8 cellular contexts compared by ENCODE assay signal in genomic region chr1:180503274-180503862, GRCh38. TPM values are rescaled to one million over a fixed set of nuclear protein-coding genes. Genes with fewer than 3 reads are reported as not detected.
DNase-seq lines count a peak whose midpoint lies in the region; ATAC-seq and TF ChIP-seq lines count a peak whose summit lies in the region.

No MANE protein-coding gene starts in this region.

- H3K4me3 ChIP-seq in GM06990 (replicated peaks; ENCODE audit: low read depth, low read length) = peak overlapping the region; percentile 99
- peak overlapping the region; percentile 62 to 96 (median 92) for H3K4me3 ChIP-seq in fibroblast of lung (replicated peaks in 1 of 4; ENCODE audit: control extremely low read depth in 1 of 4, insufficient read depth in 1 of 4, low read depth in 3 of 4, low read length in 4 of 4)
- H3K4me3 ChIP-seq in ovary = peak overlapping the region; percentile 75

- TF ChIP-seq POLR2A in ovary (IDR thresholded peaks at IDR 0.05) = no peak

- H3K27me3 Mint-ChIP-seq in T-helper 17 cell = no peaks in the 10 kb centered on the region

- peak overlapping the region; percentile 94 for H3K27ac ChIP-seq in fibroblast of lung (ENCODE audit: insufficient read depth, low read length)
- peak overlapping the region; percentile 85 to 92 for H3K27ac ChIP-seq in ovary

- H3K4me3 Mint-ChIP-seq in T-helper 17 cell = peak overlapping the region; percentile 94

- ATAC-seq in HG03135 (IDR thresholded peaks at IDR 0.05; ENCODE audit: unreplicated experiment) = peak; percentile 1
- ATAC-seq in T-helper 17 cell = no peak
- ATAC-seq in GM21723 (IDR thresholded peaks at IDR 0.05; ENCODE audit: unreplicated experiment) = no peak

- peak overlapping the region; percentile 96 for H3K27ac Mint-ChIP-seq in T-helper 17 cell

- no peaks in the 10 kb centered on the region for H3K36me3 Mint-ChIP-seq in T-helper 17 cell (ENCODE audit: low read depth)

- H3K9me3 ChIP-seq in T-helper 17 cell (ENCODE audit: control insufficient read depth, low read length, poor library complexity, severe bottlenecking) = no peaks in the 10 kb centered on the region
- H3K9me3 ChIP-seq in fibroblast of lung (ENCODE audit: control insufficient read depth, insufficient read depth, low read depth, low read length) = no peaks in the 10 kb centered on the region
- H3K9me3 ChIP-seq in ovary = no peaks in the 10 kb centered on the region

- peaks cover 27% of the 10 kb centered on the region for H3K4me1 Mint-ChIP-seq in T-helper 17 cell

- H3K79me2 ChIP-seq in fibroblast of lung (ENCODE audit: control insufficient read depth, insufficient read depth, low read length) = peaks cover 33% of the 10 kb centered on the region

- intact Hi-C loops in ovary (cut with DNase I) = no loop called here

- no peaks in the 10 kb centered on the region for H3K27me3 ChIP-seq in GM06990 (replicated peaks; ENCODE audit: control insufficient read depth, insufficient read depth, low read length)
- no peaks in the 10 kb centered on the region for H3K27me3 ChIP-seq in fibroblast of lung (ENCODE audit: control insufficient read depth, insufficient read depth, low read length)
- H3K27me3 ChIP-seq in ovary = no peaks in the 10 kb centered on the region

- WGBS in ovary, 3 donors = 16 to 19% (median 17%) methylated on average over 8 of the region's 8 CpGs

- H3K36me3 ChIP-seq in GM06990 (ENCODE audit: control insufficient read depth, insufficient read depth, low read length) = no peaks in the 10 kb centered on the region
- no peaks in the 10 kb centered on the region for H3K36me3 ChIP-seq in fibroblast of lung (ENCODE audit: control insufficient read depth, insufficient read depth, low read length)
- no peaks in the 10 kb centered on the region for H3K36me3 ChIP-seq in ovary

- peak overlapping the region; percentile 89 for H3K9ac ChIP-seq in fibroblast of lung (ENCODE audit: insufficient read depth, low read length)

- peak overlapping the region; percentile 82 for H2AFZ ChIP-seq in fibroblast of lung (ENCODE audit: low read length)

- no peak for DNase-seq in GM06990 (ENCODE audit: extremely low read depth, insufficient read length)
- DNase-seq in T-helper 17 cell = no peak
- no peak for DNase-seq in fibroblast of lung (ENCODE audit: low read depth in 2 of 2)
- DNase-seq in ovary = no peak
- no peak for DNase-seq in NCI-H146 (lab: John Stamatoyannopoulos, UW)
- DNase-seq in NCI-H2227 (lab: John Stamatoyannopoulos, UW; ENCODE audit: unreplicated experiment) = no peak

- H3K4me2 ChIP-seq in fibroblast of lung (ENCODE audit: extremely low read depth, insufficient read depth, low read length) = peak overlapping the region; percentile 97

- H3K4me1 ChIP-seq in fibroblast of lung (ENCODE audit: control insufficient read depth, extremely low read depth, insufficient read depth, low read length) (peaks cover 17% of the 10 kb centered on the region), ovary (ENCODE audit: insufficient read depth) (peaks cover 3% of the 10 kb centered on the region)

- no peak for TF ChIP-seq CTCF in GM06990 (IDR thresholded peaks at IDR 0.05; ENCODE audit: insufficient read depth, low read length, poor library complexity, severe bottlenecking)
- no peak for TF ChIP-seq CTCF in fibroblast of lung (conservative IDR thresholded peaks at IDR 0.05 in 1 of 2, IDR thresholded peaks at IDR 0.05 in 1 of 2; ENCODE audit: low read depth in 1 of 2, low read length in 2 of 2)
- no peak for TF ChIP-seq CTCF in ovary (IDR thresholded peaks at IDR 0.05)

- no peak for TF ChIP-seq EP300 in ovary (IDR thresholded peaks at IDR 0.05)

- no peaks in the 10 kb centered on the region for H4K20me1 ChIP-seq in fibroblast of lung (ENCODE audit: control insufficient read depth, extremely low read depth, insufficient read depth, low read length)

RNA-seq across cellular contexts. Expression of gene ACBD6, which starts 1.0 kb away (rescaled TPM):
- total RNA-seq in T-helper 17 cell (10 to 100 TPM; 28.9 to 33.1 TPM), fibroblast of lung (63.4 and 72.4 TPM in 2 replicates), ovary (10 to 100 TPM; 31.0 to 50.1 (median 40.0) TPM)
- polyA plus RNA-seq in fibroblast of lung (66.2 and 78.7 TPM in 2 replicates), ovary (10 to 100 TPM; 42.7 to 56.0 TPM)
- polyA plus RNA-seq in fibroblast of lung (2012) = 72.4 and 84.3 TPM in 2 replicates
- polyA minus RNA-seq in fibroblast of lung (ENCODE audit: low replicate concordance) = 73.2 and 83.1 TPM in 2 replicates

RNA-seq across cellular contexts. Expression of gene OVAAL, which starts 55.4 kb away (rescaled TPM):
- total RNA-seq in T-helper 17 cell (not detected), fibroblast of lung (not detected in 2 replicates), ovary (not detected)
- polyA plus RNA-seq in fibroblast of lung (not detected in 2 replicates), ovary (not detected)
- not detected in 2 replicates for polyA plus RNA-seq in fibroblast of lung (2012)
- polyA minus RNA-seq in fibroblast of lung (ENCODE audit: low replicate concordance) = not detected in 2 replicates
